17 cellular contexts compared by ENCODE assay signal in genomic region chr11:80255021-80255420, GRCh38.
"Had no signal": no experiment of that assay in that cellular context is flagged by ENCODE, and none has a peak within 500 bp of the region (broad histone marks: within the 10 kb centered on the region; RNA-seq: fewer than 3 reads in every experiment).

No MANE protein-coding gene starts in this region.

- H3K9ac ChIP-seq: neural progenitor cell had no signal

- H3K27ac ChIP-seq: foreskin keratinocyte, hepatocyte, neural progenitor cell, pancreas had no signal

- H3K79me2 ChIP-seq: hepatocyte had no signal

- H3K27ac Mint-ChIP-seq: mesothelial cell of epicardium; natural killer cell treated with Interleukin-12 subunit alpha and Interleukin-12 subunit beta and Interleukin-15 and Interleukin-18, amount 100 ng/mL, for 72 hours; neural progenitor cell; progenitor cell of endocrine pancreas had no signal

- H3K4me2 ChIP-seq: hepatocyte, neural progenitor cell had no signal

- H3K36me3 ChIP-seq: neural progenitor cell, pancreas had no signal

- H3K4me1 Mint-ChIP-seq: neural progenitor cell had no signal

- H3K36me3 Mint-ChIP-seq: mesothelial cell of epicardium; natural killer cell treated with Interleukin-12 subunit alpha and Interleukin-12 subunit beta and Interleukin-15 and Interleukin-18, amount 100 ng/mL, for 72 hours; neural progenitor cell had no signal

- H3K4me1 ChIP-seq: foreskin keratinocyte, neural progenitor cell, pancreas had no signal

- H3K9me3 Mint-ChIP-seq: neural progenitor cell had no signal

- DNase-seq: effector memory CD4-positive, alpha-beta T cell; head of caudate nucleus; kidney glomerular epithelial cell; nucleus accumbens; pancreas; right cardiac atrium; small intestine; stimulated activated CD4-positive, alpha-beta T cell treated with anti-CD3 and anti-CD28 coated beads, Interleukin-2, amount 100 ng/mL, for 48 hours; stimulated activated naive CD4-positive, alpha-beta T cell treated with Interleukin-2 at 50 U/mL for 16 hours; trophoblast cell had no signal

- H3K4me3 Mint-ChIP-seq: mesothelial cell of epicardium; natural killer cell treated with Interleukin-12 subunit alpha and Interleukin-12 subunit beta and Interleukin-15 and Interleukin-18, amount 100 ng/mL, for 72 hours; neural progenitor cell had no signal

- H3K4me3 ChIP-seq: hepatocyte, neural progenitor cell, pancreas had no signal

- ATAC-seq: foreskin keratinocyte; left lobe of liver; natural killer cell treated with Interleukin-12 subunit alpha and Interleukin-12 subunit beta and Interleukin-15 and Interleukin-18, amount 100 ng/mL, for 72 hours; pancreas; right cardiac atrium had no signal

- H3K27me3 ChIP-seq: foreskin keratinocyte, hepatocyte, neural progenitor cell, pancreas had no signal

- H3K27me3 Mint-ChIP-seq: natural killer cell treated with Interleukin-12 subunit alpha and Interleukin-12 subunit beta and Interleukin-15 and Interleukin-18, amount 100 ng/mL, for 72 hours; progenitor cell of endocrine pancreas had no signal
